9 cellular contexts compared by ENCODE assay signal in genomic region chr16:82639666-82640336, GRCh38. TPM values are rescaled to one million over a fixed set of nuclear protein-coding genes. Genes with fewer than 3 reads are reported as not detected.
DNase-seq lines count a peak whose midpoint lies in the region; ATAC-seq, FAIRE-seq and TF ChIP-seq lines count a peak whose summit lies in the region.
"Had no signal": no experiment of that assay in that cellular context is flagged by ENCODE, and none has a peak within 500 bp of the region (broad histone marks: within the 10 kb centered on the region; RNA-seq: fewer than 3 reads in every experiment).

No MANE protein-coding gene starts in this region.

- no peaks in the 10 kb centered on the region for H3K36me3 Mint-ChIP-seq in mesothelial cell of epicardium

- in situ Hi-C loops in KBM-7 (cut with MboI; ENCODE audit: low pct_unique_long_range_greater_than_20kb, low sequenced_read_pairs) = no loop called here

- no peak overlapping the region for H3K4me3 ChIP-seq in dorsolateral prefrontal cortex
- H3K4me3 ChIP-seq in thoracic aorta = no peak overlapping the region

- no peaks in the 10 kb centered on the region for H3K4me1 Mint-ChIP-seq in mesothelial cell of epicardium

- H3K27me3 ChIP-seq in dorsolateral prefrontal cortex (peaks cover 0 to 3% (median 0%) of the 10 kb centered on the region in 45 donors), thoracic aorta (replicated peaks; ENCODE audit: insufficient read depth) (no peaks in the 10 kb centered on the region)
- H3K27me3 ChIP-seq: neutrophil had no signal

- peak; percentile 20 for DNase-seq in CD1c-positive myeloid dendritic cell (ENCODE audit: extremely low spot score)
- DNase-seq in GM19239 (ENCODE audit: insufficient read length, low spot score) = peak; percentile 34
- DNase-seq in KBM-7 = peak; percentile 31
- DNase-seq in UCSD-AML1 (lab: John Stamatoyannopoulos, UW; ENCODE audit: unreplicated experiment) = peak; percentile 26
- DNase-seq in dorsolateral prefrontal cortex = peak; percentile 11 to 66 (median 63)
- peak; percentile 33 to 70 for DNase-seq in mesothelial cell of epicardium (ENCODE audit: low spot score in 2 of 2, unreplicated experiment in 2 of 2)
- no peak for DNase-seq in thoracic aorta (ENCODE audit: low spot score)

- H3K27ac ChIP-seq in dorsolateral prefrontal cortex (no peak overlapping the region), thoracic aorta (no peak overlapping the region)
- H3K27ac ChIP-seq: neutrophil had no signal

- TF ChIP-seq CTCF in dorsolateral prefrontal cortex (IDR thresholded peaks at IDR 0.05 in 54 of 56, conservative IDR thresholded peaks at IDR 0.05 in 2 of 56; ENCODE audit: low read depth in 1 of 56, partially characterized antibody in 56 of 56) (peak; percentile 28 to 85 (median 70)), mesothelial cell of epicardium (IDR thresholded peaks at IDR 0.05; ENCODE audit: unreplicated experiment) (peak; percentile 87), thoracic aorta (IDR thresholded peaks at IDR 0.05) (peak; percentile 48)

- no peaks in the 10 kb centered on the region for H3K27me3 Mint-ChIP-seq in mesothelial cell of epicardium (ENCODE audit: low read depth)

- intact Hi-C loops in dorsolateral prefrontal cortex (cut with DNase I) = loop anchor here (5.0 to 10.0 kb wide), 3 partner anchors 62 to 425 kb away; no protein-coding TSS in a partner anchor

- H3K9me3 Mint-ChIP-seq in mesothelial cell of epicardium = no peaks in the 10 kb centered on the region

- peaks cover under 1 to 33% of the 10 kb centered on the region in 2 donors for H3K4me1 ChIP-seq in thoracic aorta (ENCODE audit: control insufficient read depth in 1 of 2, low read depth in 2 of 2)

- no peak for FAIRE-seq in GM19239 (lab: Jason Lieb, UNC)

- no peak for ATAC-seq in thoracic aorta (ENCODE audit: insufficient number of reproducible peaks, low FRiP score, low read depth)
- ATAC-seq in HG02970 (IDR thresholded peaks at IDR 0.05; ENCODE audit: low FRiP score, unreplicated experiment) = no peak

- H3K27ac Mint-ChIP-seq in mesothelial cell of epicardium = no peak overlapping the region

- no peaks in the 10 kb centered on the region for H3K9me3 ChIP-seq in thoracic aorta
- H3K9me3 ChIP-seq: neutrophil had no signal

- H3K36me3 ChIP-seq in thoracic aorta = no peaks in the 10 kb centered on the region
- H3K36me3 ChIP-seq: neutrophil had no signal

- H3K4me3 Mint-ChIP-seq in mesothelial cell of epicardium = no peak overlapping the region

RNA-seq across cellular contexts. Expression of gene CDH13, which starts 13.0 kb away (rescaled TPM):
- total RNA-seq in dorsolateral prefrontal cortex (100 to 1,000 TPM in 5 of 120 experiments, 10 to 100 TPM in 115; 16.1 to 129 (median 65.8) TPM), mesothelial cell of epicardium (0.54 to 1.0 TPM (median 0.80 TPM) in 3 replicates), thoracic aorta (100 to 1,000 TPM; 228 to 280 TPM)
